Comparison of ENCODE assay signal across 1 cellular context in the genomic region with DNA sequence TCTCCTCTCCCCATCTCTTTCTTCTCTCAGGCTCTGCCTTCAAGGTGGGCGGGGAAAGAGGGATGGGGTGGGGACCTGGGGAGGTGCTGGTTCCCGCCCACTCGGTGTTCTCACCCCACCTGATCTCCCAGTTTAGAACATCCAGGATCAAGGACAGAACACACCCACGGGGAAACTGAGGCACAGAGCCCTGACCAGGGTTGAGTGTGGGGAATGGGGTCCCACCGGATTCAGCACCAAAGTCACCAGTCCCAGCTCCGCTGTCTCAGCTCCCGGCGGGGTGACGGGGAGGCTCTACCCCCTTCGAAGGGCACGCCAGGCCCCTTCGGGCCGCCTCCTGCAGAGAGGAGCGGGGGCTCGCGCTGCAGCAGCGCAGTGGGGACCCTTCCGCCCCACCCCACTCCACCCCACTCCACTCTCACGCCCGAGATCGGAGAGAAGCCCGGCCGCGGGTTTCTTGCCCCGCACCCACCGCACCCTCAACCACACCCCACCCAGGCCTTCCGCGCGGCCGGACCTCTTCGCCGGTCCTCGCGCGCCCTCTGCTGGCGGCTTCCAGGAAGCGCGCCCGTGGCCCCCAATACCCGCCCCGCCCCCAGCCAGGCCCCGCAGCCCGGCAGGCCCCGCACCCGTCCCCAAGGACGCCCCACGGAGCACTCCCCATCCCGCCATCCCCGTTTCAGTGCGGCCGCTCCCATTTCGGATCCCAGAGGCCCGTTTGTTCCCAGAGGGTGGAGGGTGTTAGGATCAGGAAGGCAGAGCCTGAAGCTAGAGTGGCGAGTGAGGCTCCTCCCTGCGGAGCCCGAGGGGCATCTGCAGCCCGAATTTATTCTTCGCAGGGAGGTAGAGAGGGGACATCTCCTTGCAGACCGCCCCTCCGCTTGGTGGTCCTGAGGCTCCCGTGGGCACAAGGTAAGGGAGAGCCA.
A peak's percentile ranks its signal among the peaks of the same experiment; 100 is the strongest.
TF ChIP-seq lines count a peak whose summit lies in the region.

No MANE protein-coding gene starts in this region.

TF ChIP-seq in HEK293, 187 proteins besides CTCF, POLR2A, EP300 and RAD21 (continued from another document and continues in another):
- TF ChIP-seq, protein P1, sequence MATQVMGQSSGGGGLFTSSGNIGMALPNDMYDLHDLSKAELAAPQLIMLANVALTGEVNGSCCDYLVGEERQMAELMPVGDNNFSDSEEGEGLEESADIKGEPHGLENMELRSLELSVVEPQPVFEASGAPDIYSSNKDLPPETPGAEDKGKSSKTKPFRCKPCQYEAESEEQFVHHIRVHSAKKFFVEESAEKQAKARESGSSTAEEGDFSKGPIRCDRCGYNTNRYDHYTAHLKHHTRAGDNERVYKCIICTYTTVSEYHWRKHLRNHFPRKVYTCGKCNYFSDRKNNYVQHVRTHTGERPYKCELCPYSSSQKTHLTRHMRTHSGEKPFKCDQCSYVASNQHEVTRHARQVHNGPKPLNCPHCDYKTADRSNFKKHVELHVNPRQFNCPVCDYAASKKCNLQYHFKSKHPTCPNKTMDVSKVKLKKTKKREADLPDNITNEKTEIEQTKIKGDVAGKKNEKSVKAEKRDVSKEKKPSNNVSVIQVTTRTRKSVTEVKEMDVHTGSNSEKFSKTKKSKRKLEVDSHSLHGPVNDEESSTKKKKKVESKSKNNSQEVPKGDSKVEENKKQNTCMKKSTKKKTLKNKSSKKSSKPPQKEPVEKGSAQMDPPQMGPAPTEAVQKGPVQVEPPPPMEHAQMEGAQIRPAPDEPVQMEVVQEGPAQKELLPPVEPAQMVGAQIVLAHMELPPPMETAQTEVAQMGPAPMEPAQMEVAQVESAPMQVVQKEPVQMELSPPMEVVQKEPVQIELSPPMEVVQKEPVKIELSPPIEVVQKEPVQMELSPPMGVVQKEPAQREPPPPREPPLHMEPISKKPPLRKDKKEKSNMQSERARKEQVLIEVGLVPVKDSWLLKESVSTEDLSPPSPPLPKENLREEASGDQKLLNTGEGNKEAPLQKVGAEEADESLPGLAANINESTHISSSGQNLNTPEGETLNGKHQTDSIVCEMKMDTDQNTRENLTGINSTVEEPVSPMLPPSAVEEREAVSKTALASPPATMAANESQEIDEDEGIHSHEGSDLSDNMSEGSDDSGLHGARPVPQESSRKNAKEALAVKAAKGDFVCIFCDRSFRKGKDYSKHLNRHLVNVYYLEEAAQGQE (tag by site-specific recombination; IDR thresholded peaks at IDR 0.05), result peak; percentile 47; the same call in 1 of the 2 replicates
- TF ChIP-seq ZBTB8A (tag by site-specific recombination; IDR thresholded peaks at IDR 0.05) (peak; percentile 92), ZNF623 (tag by site-specific recombination; IDR thresholded peaks at IDR 0.05) (no peak), ZEB2 (tag by site-specific recombination; IDR thresholded peaks at IDR 0.05) (peak; percentile 67), ZNF561 (tag by site-specific recombination; IDR thresholded peaks at IDR 0.05; ENCODE audit: borderline replicate concordance) (0 out of 2 replicates have a peak, but pooled peaks have one; percentile 26), ZNF394 (tag by site-specific recombination; IDR thresholded peaks at IDR 0.05; ENCODE audit: borderline replicate concordance) (peak; percentile 41; the same call in 1 of the 2 replicates), SP3 (tag by site-specific recombination; IDR thresholded peaks at IDR 0.05) (peak; percentile 93), ZNF19 (tag by site-specific recombination; IDR thresholded peaks at IDR 0.05; ENCODE audit: low read depth) (no peak), ZNF114 (tag by site-specific recombination; IDR thresholded peaks at IDR 0.05) (no peak), ZBTB17 (tag by site-specific recombination; IDR thresholded peaks at IDR 0.05) (peak; percentile 59), ZNF239 (tag by site-specific recombination; IDR thresholded peaks at IDR 0.05) (no peak), SALL2 (tag by site-specific recombination; IDR thresholded peaks at IDR 0.05; ENCODE audit: borderline replicate concordance) (no peak), BCL11B (tag by site-specific recombination; IDR thresholded peaks at IDR 0.05; ENCODE audit: low read depth) (peak; percentile 80; the same call in 1 of the 2 replicates), ZNF830 (tag by site-specific recombination; IDR thresholded peaks at IDR 0.05; ENCODE audit: low read depth) (no peak), ZNF426 (tag by site-specific recombination; IDR thresholded peaks at IDR 0.05) (no peak), ZNF596 (tag by site-specific recombination; IDR thresholded peaks at IDR 0.05) (no peak), KLF1 (tag by site-specific recombination; IDR thresholded peaks at IDR 0.05) (peak; percentile 100), ZNF341 (tag by site-specific recombination; IDR thresholded peaks at IDR 0.05; ENCODE audit: low read depth) (peak; percentile 93), KLF8 (tag by site-specific recombination; IDR thresholded peaks at IDR 0.05) (peak; percentile 98), SETDB1 (IDR thresholded peaks at IDR 0.05; ENCODE audit: insufficient read length, low read length) (no peak), ZSCAN16 (tag by site-specific recombination; IDR thresholded peaks at IDR 0.05) (peak; percentile 58), ZNF777 (tag by site-specific recombination; IDR thresholded peaks at IDR 0.05; ENCODE audit: borderline replicate concordance) (peak; percentile 53; the same call in 1 of the 2 replicates), ZNF433 (tag by site-specific recombination; IDR thresholded peaks at IDR 0.05; ENCODE audit: low read depth) (no peak), KLF10 (tag by site-specific recombination; IDR thresholded peaks at IDR 0.05) (peak; percentile 77; the same call in 1 of the 2 replicates), EGR2 (tag by site-specific recombination; IDR thresholded peaks at IDR 0.05; ENCODE audit: low read depth) (peak; percentile 42; the same call in 1 of the 2 replicates), ZNF530 (tag by site-specific recombination; IDR thresholded peaks at IDR 0.05; ENCODE audit: low read depth) (no peak)
- TF ChIP-seq, protein P2, sequence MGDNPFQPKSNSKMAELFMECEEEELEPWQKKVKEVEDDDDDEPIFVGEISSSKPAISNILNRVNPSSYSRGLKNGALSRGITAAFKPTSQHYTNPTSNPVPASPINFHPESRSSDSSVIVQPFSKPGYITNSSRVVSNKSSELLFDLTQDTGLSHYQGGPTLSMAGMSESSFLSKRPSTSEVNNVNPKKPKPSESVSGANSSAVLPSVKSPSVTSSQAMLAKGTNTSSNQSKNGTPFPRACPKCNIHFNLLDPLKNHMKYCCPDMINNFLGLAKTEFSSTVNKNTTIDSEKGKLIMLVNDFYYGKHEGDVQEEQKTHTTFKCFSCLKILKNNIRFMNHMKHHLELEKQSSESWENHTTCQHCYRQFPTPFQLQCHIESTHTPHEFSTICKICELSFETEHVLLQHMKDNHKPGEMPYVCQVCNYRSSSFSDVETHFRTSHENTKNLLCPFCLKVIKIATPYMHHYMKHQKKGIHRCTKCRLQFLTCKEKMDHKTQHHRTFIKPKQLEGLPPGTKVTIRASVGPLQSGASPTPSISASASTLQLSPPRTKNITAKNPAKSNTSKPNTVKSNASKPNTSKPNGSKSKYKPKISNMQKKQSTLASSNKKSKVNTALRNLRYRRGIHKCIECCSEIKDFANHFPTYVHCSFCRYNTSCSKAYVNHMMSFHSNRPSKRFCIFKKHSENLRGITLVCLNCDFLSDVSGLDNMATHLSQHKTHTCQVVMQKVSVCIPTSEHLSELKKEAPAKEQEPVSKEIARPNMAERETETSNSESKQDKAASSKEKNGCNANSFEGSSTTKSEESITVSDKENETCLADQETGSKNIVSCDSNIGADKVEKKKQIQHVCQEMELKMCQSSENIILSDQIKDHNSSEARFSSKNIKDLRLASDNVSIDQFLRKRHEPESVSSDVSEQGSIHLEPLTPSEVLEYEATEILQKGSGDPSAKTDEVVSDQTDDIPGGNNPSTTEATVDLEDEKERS (tag by site-specific recombination; IDR thresholded peaks at IDR 0.05), result no peak
- TF ChIP-seq, protein P3, sequence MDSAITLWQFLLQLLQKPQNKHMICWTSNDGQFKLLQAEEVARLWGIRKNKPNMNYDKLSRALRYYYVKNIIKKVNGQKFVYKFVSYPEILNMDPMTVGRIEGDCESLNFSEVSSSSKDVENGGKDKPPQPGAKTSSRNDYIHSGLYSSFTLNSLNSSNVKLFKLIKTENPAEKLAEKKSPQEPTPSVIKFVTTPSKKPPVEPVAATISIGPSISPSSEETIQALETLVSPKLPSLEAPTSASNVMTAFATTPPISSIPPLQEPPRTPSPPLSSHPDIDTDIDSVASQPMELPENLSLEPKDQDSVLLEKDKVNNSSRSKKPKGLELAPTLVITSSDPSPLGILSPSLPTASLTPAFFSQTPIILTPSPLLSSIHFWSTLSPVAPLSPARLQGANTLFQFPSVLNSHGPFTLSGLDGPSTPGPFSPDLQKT (IDR thresholded peaks at IDR 0.05; ENCODE audit: borderline replicate concordance, low read depth, low read length), result no peak
- TF ChIP-seq, protein P4, sequence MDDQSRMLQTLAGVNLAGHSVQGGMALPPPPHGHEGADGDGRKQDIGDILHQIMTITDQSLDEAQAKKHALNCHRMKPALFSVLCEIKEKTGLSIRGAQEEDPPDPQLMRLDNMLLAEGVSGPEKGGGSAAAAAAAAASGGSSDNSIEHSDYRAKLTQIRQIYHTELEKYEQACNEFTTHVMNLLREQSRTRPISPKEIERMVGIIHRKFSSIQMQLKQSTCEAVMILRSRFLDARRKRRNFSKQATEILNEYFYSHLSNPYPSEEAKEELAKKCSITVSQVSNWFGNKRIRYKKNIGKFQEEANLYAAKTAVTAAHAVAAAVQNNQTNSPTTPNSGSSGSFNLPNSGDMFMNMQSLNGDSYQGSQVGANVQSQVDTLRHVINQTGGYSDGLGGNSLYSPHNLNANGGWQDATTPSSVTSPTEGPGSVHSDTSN (CRISPR knock-in tag; IDR thresholded peaks at IDR 0.05), result no peak; the same call in 1 of the 2 replicates
- TF ChIP-seq, protein P5, sequence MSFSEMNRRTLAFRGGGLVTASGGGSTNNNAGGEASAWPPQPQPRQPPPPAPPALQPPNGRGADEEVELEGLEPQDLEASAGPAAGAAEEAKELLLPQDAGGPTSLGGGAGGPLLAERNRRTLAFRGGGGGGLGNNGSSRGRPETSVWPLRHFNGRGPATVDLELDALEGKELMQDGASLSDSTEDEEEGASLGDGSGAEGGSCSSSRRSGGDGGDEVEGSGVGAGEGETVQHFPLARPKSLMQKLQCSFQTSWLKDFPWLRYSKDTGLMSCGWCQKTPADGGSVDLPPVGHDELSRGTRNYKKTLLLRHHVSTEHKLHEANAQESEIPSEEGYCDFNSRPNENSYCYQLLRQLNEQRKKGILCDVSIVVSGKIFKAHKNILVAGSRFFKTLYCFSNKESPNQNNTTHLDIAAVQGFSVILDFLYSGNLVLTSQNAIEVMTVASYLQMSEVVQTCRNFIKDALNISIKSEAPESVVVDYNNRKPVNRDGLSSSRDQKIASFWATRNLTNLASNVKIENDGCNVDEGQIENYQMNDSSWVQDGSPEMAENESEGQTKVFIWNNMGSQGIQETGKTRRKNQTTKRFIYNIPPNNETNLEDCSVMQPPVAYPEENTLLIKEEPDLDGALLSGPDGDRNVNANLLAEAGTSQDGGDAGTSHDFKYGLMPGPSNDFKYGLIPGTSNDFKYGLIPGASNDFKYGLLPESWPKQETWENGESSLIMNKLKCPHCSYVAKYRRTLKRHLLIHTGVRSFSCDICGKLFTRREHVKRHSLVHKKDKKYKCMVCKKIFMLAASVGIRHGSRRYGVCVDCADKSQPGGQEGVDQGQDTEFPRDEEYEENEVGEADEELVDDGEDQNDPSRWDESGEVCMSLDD (tag by site-specific recombination; IDR thresholded peaks at IDR 0.05), result peak; percentile 97
- TF ChIP-seq, protein P6, sequence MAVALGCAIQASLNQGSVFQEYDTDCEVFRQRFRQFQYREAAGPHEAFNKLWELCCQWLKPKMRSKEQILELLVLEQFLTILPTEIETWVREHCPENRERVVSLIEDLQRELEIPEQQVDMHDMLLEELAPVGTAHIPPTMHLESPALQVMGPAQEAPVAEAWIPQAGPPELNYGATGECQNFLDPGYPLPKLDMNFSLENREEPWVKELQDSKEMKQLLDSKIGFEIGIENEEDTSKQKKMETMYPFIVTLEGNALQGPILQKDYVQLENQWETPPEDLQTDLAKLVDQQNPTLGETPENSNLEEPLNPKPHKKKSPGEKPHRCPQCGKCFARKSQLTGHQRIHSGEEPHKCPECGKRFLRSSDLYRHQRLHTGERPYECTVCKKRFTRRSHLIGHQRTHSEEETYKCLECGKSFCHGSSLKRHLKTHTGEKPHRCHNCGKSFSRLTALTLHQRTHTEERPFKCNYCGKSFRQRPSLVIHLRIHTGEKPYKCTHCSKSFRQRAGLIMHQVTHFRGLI (tag by site-specific recombination; IDR thresholded peaks at IDR 0.05), result peak; percentile 37; the same call in 1 of the 2 replicates
- TF ChIP-seq, protein P7, sequence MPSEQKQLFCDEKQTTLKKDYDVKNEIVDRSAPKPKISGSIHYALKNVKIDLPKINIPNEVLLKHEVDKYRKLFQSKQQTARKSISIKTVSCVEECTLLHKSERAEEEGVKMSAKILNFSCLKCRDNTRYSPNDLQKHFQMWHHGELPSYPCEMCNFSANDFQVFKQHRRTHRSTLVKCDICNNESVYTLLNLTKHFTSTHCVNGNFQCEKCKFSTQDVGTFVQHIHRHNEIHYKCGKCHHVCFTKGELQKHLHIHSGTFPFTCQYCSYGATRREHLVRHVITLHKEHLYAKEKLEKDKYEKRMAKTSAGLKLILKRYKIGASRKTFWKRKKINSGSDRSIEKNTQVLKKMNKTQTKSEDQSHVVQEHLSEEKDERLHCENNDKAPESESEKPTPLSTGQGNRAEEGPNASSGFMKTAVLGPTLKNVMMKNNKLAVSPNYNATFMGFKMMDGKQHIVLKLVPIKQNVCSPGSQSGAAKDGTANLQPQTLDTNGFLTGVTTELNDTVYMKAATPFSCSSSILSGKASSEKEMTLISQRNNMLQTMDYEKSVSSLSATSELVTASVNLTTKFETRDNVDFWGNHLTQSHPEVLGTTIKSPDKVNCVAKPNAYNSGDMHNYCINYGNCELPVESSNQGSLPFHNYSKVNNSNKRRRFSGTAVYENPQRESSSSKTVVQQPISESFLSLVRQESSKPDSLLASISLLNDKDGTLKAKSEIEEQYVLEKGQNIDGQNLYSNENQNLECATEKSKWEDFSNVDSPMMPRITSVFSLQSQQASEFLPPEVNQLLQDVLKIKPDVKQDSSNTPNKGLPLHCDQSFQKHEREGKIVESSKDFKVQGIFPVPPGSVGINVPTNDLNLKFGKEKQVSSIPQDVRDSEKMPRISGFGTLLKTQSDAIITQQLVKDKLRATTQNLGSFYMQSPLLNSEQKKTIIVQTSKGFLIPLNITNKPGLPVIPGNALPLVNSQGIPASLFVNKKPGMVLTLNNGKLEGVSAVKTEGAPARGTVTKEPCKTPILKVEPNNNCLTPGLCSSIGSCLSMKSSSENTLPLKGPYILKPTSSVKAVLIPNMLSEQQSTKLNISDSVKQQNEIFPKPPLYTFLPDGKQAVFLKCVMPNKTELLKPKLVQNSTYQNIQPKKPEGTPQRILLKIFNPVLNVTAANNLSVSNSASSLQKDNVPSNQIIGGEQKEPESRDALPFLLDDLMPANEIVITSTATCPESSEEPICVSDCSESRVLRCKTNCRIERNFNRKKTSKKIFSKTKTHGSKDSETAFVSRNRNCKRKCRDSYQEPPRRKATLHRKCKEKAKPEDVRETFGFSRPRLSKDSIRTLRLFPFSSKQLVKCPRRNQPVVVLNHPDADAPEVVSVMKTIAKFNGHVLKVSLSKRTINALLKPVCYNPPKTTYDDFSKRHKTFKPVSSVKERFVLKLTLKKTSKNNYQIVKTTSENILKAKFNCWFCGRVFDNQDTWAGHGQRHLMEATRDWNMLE (tag by site-specific recombination; conservative IDR thresholded peaks at IDR 0.05; ENCODE audit: low read depth), result no peak
